25 cellular contexts compared by ENCODE assay signal in genomic region chr7:55084307-55084706, GRCh38.
"Had no signal": no experiment of that assay in that cellular context is flagged by ENCODE, and none has a peak within 500 bp of the region (broad histone marks: within the 10 kb centered on the region; RNA-seq: fewer than 3 reads in every experiment).

No MANE protein-coding gene starts in this region.

- H3K36me3 ChIP-seq: ascending aorta, left lung, lower lobe of right lung, neutrophil, ovary, right lobe of liver, transverse colon had no signal

- H3K27ac ChIP-seq: ascending aorta, left lung, lower lobe of right lung, neutrophil, ovary, right lobe of liver, testis, transverse colon had no signal

- H3K27me3 ChIP-seq: ascending aorta, left lung, neutrophil, ovary, right lobe of liver, testis, transverse colon had no signal

- H3K4me3 ChIP-seq: ascending aorta, left lung, lower lobe of right lung, ovary, right lobe of liver, testis, transverse colon had no signal

- DNase-seq: activated CD4-positive, alpha-beta memory T cell treated with anti-CD3 and anti-CD28 coated beads for 36 hours; activated CD4-positive, alpha-beta T cell treated with anti-CD3 and anti-CD28 coated beads, Interleukin-2, amount 10 ng/mL, durations not matched to agents 24 days and 14 days; activated CD4-positive, CD25-positive, alpha-beta regulatory T cell treated with anti-CD3 and anti-CD28 coated beads, Interleukin-2, amount 50 U/mL, for 72 hours; activated CD8-positive, alpha-beta memory T cell treated with anti-CD3 and anti-CD28 coated beads, Interleukin-2, amount 50 U/mL, for 4 hours; activated gamma-delta T cell; activated naive CD4-positive, alpha-beta T cell treated with anti-CD3 and anti-CD28 coated beads, Interleukin-2, amount 10 ng/mL, durations not matched to agents 7 days and 5 days; activated naive CD8-positive, alpha-beta T cell treated with anti-CD3 and anti-CD28 coated beads, Interleukin-2, amount 10 ng/mL, durations not matched to agents 7 days and 5 days; activated T-cell treated with anti-CD3 and anti-CD28 coated beads, Interleukin-2, amount 50 U/mL, for 1 hour; caudate nucleus; cortex of kidney; foreskin fibroblast; left lung; lower lobe of right lung; nephron progenitor cell; ovary; right lobe of liver; stimulated activated CD4-positive, alpha-beta T cell treated with anti-CD3 and anti-CD28 coated beads, Interleukin-12 subunit alpha, Interleukin-12 subunit beta, amount 100 ng/mL, for 4 hours; stimulated activated CD4-positive, alpha-beta T cell treated with anti-CD3 and anti-CD28 coated beads, Interleukin-4, amount 100 ng/mL, for 1 hour; stimulated activated naive CD8-positive, alpha-beta T cell treated with anti-CD3 and anti-CD28 coated beads, Interleukin-15, Interleukin-2, amounts not matched to agents 100 U/mL and 50 U/mL, for 24 hours; T-helper 2 cell; testis; transverse colon had no signal

- H3K9me3 ChIP-seq: ascending aorta, left lung, lower lobe of right lung, neutrophil, ovary, right lobe of liver, testis, transverse colon had no signal

- ATAC-seq: esophagus mucosa; left lung; lower lobe of right lung; right lobe of liver; stimulated activated naive CD8-positive, alpha-beta T cell treated with anti-CD3 and anti-CD28 coated beads, Interleukin-15, Interleukin-2, amounts not matched to agents 100 U/mL and 50 U/mL, for 24 hours had no signal
